In the genomic region with DNA sequence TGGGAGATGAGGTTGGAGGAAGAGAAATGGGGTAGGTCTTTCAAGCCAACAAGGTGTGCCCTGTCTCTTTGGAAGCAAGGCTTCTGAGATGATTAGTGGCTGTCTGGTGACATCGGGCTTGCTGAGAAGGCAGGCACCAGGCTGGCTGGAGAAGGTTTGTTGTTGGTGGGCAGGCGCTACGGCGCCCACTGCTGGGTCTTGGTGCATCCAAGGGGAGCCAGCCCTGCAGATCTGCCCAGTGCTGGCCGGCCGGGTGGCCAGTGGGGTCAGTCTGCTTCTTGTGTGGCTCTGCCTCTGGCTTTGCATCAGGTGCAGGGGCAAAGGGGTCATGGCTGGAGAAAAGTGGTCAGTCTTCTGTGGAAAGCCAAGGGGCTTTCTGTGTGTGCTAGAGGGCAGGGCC, we compare ENCODE assay signal across 17 cellular contexts.
DNase-seq lines count a peak whose midpoint lies in the region; ATAC-seq, FAIRE-seq and TF ChIP-seq lines count a peak whose summit lies in the region.
"Had no signal": no experiment of that assay in that cellular context is flagged by ENCODE, and none has a peak within 500 bp of the region (broad histone marks: within the 10 kb centered on the region; RNA-seq: fewer than 3 reads in every experiment).

No MANE protein-coding gene starts in this region.

- no peaks in the 10 kb centered on the region for H3K23me2 ChIP-seq in H1 (ENCODE audit: low read depth, low read length)

- TF ChIP-seq EP300 in SK-N-SH (IDR thresholded peaks at IDR 0.05; ENCODE audit: borderline replicate concordance in 1 of 2, low read depth in 1 of 2, low read length in 1 of 2) (no peak), H1 (IDR thresholded peaks at IDR 0.05; ENCODE audit: borderline replicate concordance in 1 of 2, low read depth in 2 of 2, low read length in 2 of 2) (no peak)

- no TSS peak for BruUV-seq in PC-9 (replicated peaks; lab: Mats Ljungman, UMichigan)

- no peak overlapping the region for H2BK15ac ChIP-seq in H1 (ENCODE audit: low read length)

- H3K79me2 ChIP-seq in SK-N-SH (ENCODE audit: insufficient read depth), result no peaks in the 10 kb centered on the region
- no peaks in the 10 kb centered on the region; a peak in 1 of 4 replicates for H3K79me2 ChIP-seq in H1 (ENCODE audit: control insufficient read depth in 1 of 2, insufficient read depth in 2 of 2, low read length in 2 of 2)
- H3K79me2 ChIP-seq in PC-9 (ENCODE audit: low read depth), result no peaks in the 10 kb centered on the region

- TF ChIP-seq CTCF in SK-N-SH (IDR thresholded peaks at IDR 0.05), result no peak
- peak; percentile 16 to 38 (median 31); a peak in 3 of 4 replicates for TF ChIP-seq CTCF in H1 (IDR thresholded peaks at IDR 0.05; ENCODE audit: control extremely low read depth in 1 of 3, insufficient read depth in 1 of 3, low read depth in 1 of 3, low read length in 3 of 3)
- no peak for TF ChIP-seq CTCF in nephron (IDR thresholded peaks at IDR 0.05; ENCODE audit: unreplicated experiment in 3 of 3)
- TF ChIP-seq CTCF in spleen (IDR thresholded peaks at IDR 0.05 in 8 of 11, conservative IDR thresholded peaks at IDR 0.05 in 3 of 11), result no peak
- no peak for TF ChIP-seq CTCF in PC-9 (conservative IDR thresholded peaks at IDR 0.05)
- TF ChIP-seq CTCF in foreskin fibroblast (IDR thresholded peaks at IDR 0.05; ENCODE audit: low read depth, low read length), result no peak

- H3K18ac ChIP-seq in H1 (ENCODE audit: extremely low read depth, low read length), result no peak overlapping the region

- 72% methylated on average over 2 of the region's 6 CpGs for WGBS in SK-N-SH (ENCODE audit: low lambda C conversion rate)
- 74% methylated on average over 6 of the region's 6 CpGs; no CpG with 5 or more reads in 1 of the 2 experiments for WGBS in H1 (ENCODE audit: extremely low coverage in 1 of 2, insufficient coverage in 1 of 2, insufficient read length in 1 of 2, insufficient replicate concordance in 2 of 2, low coverage in 1 of 2, low lambda C conversion rate in 2 of 2, missing lambda C conversion rate in 1 of 2), 2 experiments
- 70 to 93% (median 87%) methylated on average over 4 to 6 of the region's 6 CpGs for WGBS in spleen, 5 donors

- TF ChIP-seq POLR2A in H1 (IDR thresholded peaks at IDR 0.05; ENCODE audit: control extremely low read depth in 1 of 2, low read depth in 2 of 2, low read length in 2 of 2), result no peak
- no peak for TF ChIP-seq POLR2A in spleen (IDR thresholded peaks at IDR 0.05)

- no peaks in the 10 kb centered on the region for H3K27me3 ChIP-seq in SK-N-SH (ENCODE audit: insufficient read depth)
- H3K27me3 ChIP-seq in H1 (replicated peaks in 1 of 4; ENCODE audit: control insufficient read depth in 3 of 4, extremely low read depth in 1 of 4, insufficient read depth in 3 of 4, low read length in 3 of 4), result no peaks in the 10 kb centered on the region
- peaks cover 0 to 4% (median 0%) of the 10 kb centered on the region in 7 donors for H3K27me3 ChIP-seq in spleen (replicated peaks in 1 of 7)
- no peaks in the 10 kb centered on the region for H3K27me3 ChIP-seq in PC-9 (ENCODE audit: insufficient read depth, low read depth)
- no peaks in the 10 kb centered on the region for H3K27me3 ChIP-seq in effector memory CD4-positive, alpha-beta T cell (replicated peaks; ENCODE audit: control insufficient read depth, insufficient read depth, low read length, poor library complexity, severe bottlenecking)

- no peak overlapping the region for H3K4me3 ChIP-seq in SK-N-SH (ENCODE audit: low read depth in 2 of 2, low read length in 1 of 2)
- H3K4me3 ChIP-seq in H1 (ENCODE audit: extremely low read depth in 1 of 4, insufficient read depth in 2 of 4, low read depth in 3 of 4, low read length in 4 of 4), result no peak overlapping the region
- no peak overlapping the region for H3K4me3 ChIP-seq in spleen
- no peak overlapping the region for H3K4me3 ChIP-seq in PC-9
- H3K4me3 ChIP-seq in foreskin fibroblast (ENCODE audit: low read depth in 1 of 2, low read length in 2 of 2), result no peak overlapping the region
- no peak overlapping the region for H3K4me3 ChIP-seq in effector memory CD4-positive, alpha-beta T cell (ENCODE audit: insufficient read depth, low read depth, low read length, poor library complexity, severe bottlenecking)
- H3K4me3 ChIP-seq: K562 had no signal

- H3K4me1 Mint-ChIP-seq in nephron, result peaks cover 26% of the 10 kb centered on the region

- no peak overlapping the region for H3K9ac ChIP-seq in SK-N-SH
- no peak overlapping the region for H3K9ac ChIP-seq in H1 (replicated peaks in 1 of 4; ENCODE audit: extremely low read depth in 1 of 4, low read depth in 3 of 4, low read length in 3 of 4)

- no peak overlapping the region for H4K5ac ChIP-seq in H1 (ENCODE audit: insufficient read length, low read depth, low read length)

- H3F3A ChIP-seq in SK-N-SH (replicated peaks; ENCODE audit: insufficient read depth) (no peaks in the 10 kb centered on the region), PC-9 (ENCODE audit: insufficient read depth, low read depth) (no peaks in the 10 kb centered on the region)

- no peak overlapping the region for H3K56ac ChIP-seq in H1 (replicated peaks; ENCODE audit: insufficient read length, low read depth, low read length)

- peaks cover 4% of the 10 kb centered on the region for H3K36me3 Mint-ChIP-seq in nephron (ENCODE audit: low read depth)

- no peak overlapping the region; the same call in 1 of the 2 replicates for H2BK12ac ChIP-seq in H1 (ENCODE audit: low read depth, low read length)

- H3K4ac ChIP-seq in H1 (replicated peaks; ENCODE audit: insufficient read length, low read depth, low read length), result no peak overlapping the region

- H2BK120ac ChIP-seq in H1 (replicated peaks; ENCODE audit: low read depth, low read length), result no peak overlapping the region

- no peaks in the 10 kb centered on the region for H3K4me1 ChIP-seq in SK-N-SH (ENCODE audit: control insufficient read depth in 1 of 2, insufficient read depth in 2 of 2, low read depth in 1 of 2, low read length in 1 of 2)
- H3K4me1 ChIP-seq in H1 (replicated peaks in 1 of 4; ENCODE audit: control insufficient read depth in 3 of 4, insufficient read depth in 4 of 4, low read length in 3 of 4), result peaks cover 3 to 18% (median 7%) of the 10 kb centered on the region in 4 experiments
- no peaks in the 10 kb centered on the region for H3K4me1 ChIP-seq in spleen
- no peaks in the 10 kb centered on the region for H3K4me1 ChIP-seq in PC-9 (replicated peaks; ENCODE audit: insufficient read depth)
- H3K4me1 ChIP-seq in effector memory CD4-positive, alpha-beta T cell (ENCODE audit: control insufficient read depth, insufficient read depth, low read length, poor library complexity, severe bottlenecking), result no peaks in the 10 kb centered on the region

- H4K91ac ChIP-seq in H1 (replicated peaks; ENCODE audit: insufficient read length, low read length), result no peak overlapping the region

- H3K36me3 ChIP-seq in SK-N-SH (replicated peaks in 1 of 2; ENCODE audit: control insufficient read depth in 1 of 2, insufficient read depth in 2 of 2, low read length in 1 of 2) (no peaks in the 10 kb centered on the region), H1 (ENCODE audit: control insufficient read depth in 2 of 4, insufficient read depth in 4 of 4, low read length in 3 of 4) (peaks cover 16 to 79% (median 40%) of the 10 kb centered on the region in 4 experiments), spleen (no peaks in the 10 kb centered on the region), PC-9 (ENCODE audit: low read depth) (no peaks in the 10 kb centered on the region)
- H3K36me3 ChIP-seq in effector memory CD4-positive, alpha-beta T cell (ENCODE audit: control insufficient read depth, insufficient read depth, low read length), result no peaks in the 10 kb centered on the region

- H3K23ac ChIP-seq in H1 (ENCODE audit: insufficient read length), result no peak overlapping the region

- H2BK5ac ChIP-seq in H1 (ENCODE audit: low read depth, low read length), result no peak overlapping the region; the same call in 1 of the 2 replicates

- POLR2A ChIA-PET in SK-N-SH (lab: Yijun Ruan, JAX), result no interaction called here
- POLR2A ChIA-PET in H1 (lab: Charles Lee; ENCODE audit: partially characterized antibody), result interaction anchor here (1.0 to 6.6 kb wide), 14 partner anchors 9 to 206 kb away, joined by 3 to 41 read pairs (median 4); no protein-coding TSS in a partner anchor
- POLR2A ChIA-PET in PC-9 (lab: Charles Lee; ENCODE audit: unreplicated experiment), result no interaction called here

- no peak overlapping the region for H3K4me3 Mint-ChIP-seq in nephron

- no peak overlapping the region for H3K27ac ChIP-seq in SK-N-SH (ENCODE audit: low read depth in 2 of 2, low read length in 1 of 2)
- H3K27ac ChIP-seq in H1 (ENCODE audit: low read depth, low read length), result no peak overlapping the region
- no peak overlapping the region for H3K27ac ChIP-seq in spleen
- no peak overlapping the region for H3K27ac ChIP-seq in PC-9
- H3K27ac ChIP-seq in effector memory CD4-positive, alpha-beta T cell (ENCODE audit: insufficient read depth, low read length, poor library complexity, severe bottlenecking), result no peak overlapping the region

- H2AFZ ChIP-seq in SK-N-SH (ENCODE audit: low read depth), result no peak overlapping the region
- no peak overlapping the region for H2AFZ ChIP-seq in H1 (ENCODE audit: low read length)
- no peak overlapping the region for H2AFZ ChIP-seq in PC-9

- peak; percentile 44; the same call in 2 of the 3 replicates for ATAC-seq in SK-N-SH treated with all-trans-retinoic acid at 6 μM for 48 hours
- ATAC-seq: K562 had no signal

- intact Hi-C loops in spleen (cut with DNase I; ENCODE audit: low total_unique reads), result no loop called here
- intact Hi-C loops in PC-9 (cut with micrococcal nuclease; ENCODE audit: unreplicated experiment), result no loop called here

- H4K20me1 ChIP-seq in SK-N-SH (ENCODE audit: insufficient read depth) (no peaks in the 10 kb centered on the region), H1 (replicated peaks in 1 of 2; ENCODE audit: control insufficient read depth in 1 of 2, insufficient read depth in 2 of 2, low read length in 2 of 2) (peaks cover 2% of the 10 kb centered on the region in 2 experiments), PC-9 (ENCODE audit: insufficient read depth) (no peaks in the 10 kb centered on the region)

- TF ChIP-seq RAD21 in SK-N-SH (IDR thresholded peaks at IDR 0.05; ENCODE audit: low read length), result no peak
- TF ChIP-seq RAD21 in H1 (IDR thresholded peaks at IDR 0.05 in 1 of 2, conservative IDR thresholded peaks at IDR 0.05 in 1 of 2; ENCODE audit: low read depth in 2 of 2, low read length in 2 of 2), result peak; percentile 25 to 34

- H3K79me1 ChIP-seq in H1 (ENCODE audit: low read depth, low read length), result peaks cover 3% of the 10 kb centered on the region

- CTCF ChIA-PET in SK-N-SH (lab: Yijun Ruan, JAX) (interaction anchor here (2.0 kb wide), 1 partner anchor 73 kb away, joined by 5 read pairs; no protein-coding TSS in a partner anchor), H1 (lab: Charles Lee; ENCODE audit: partially characterized antibody) (interaction anchor here (0.6 to 1.0 kb wide), 3 partner anchors 14 to 213 kb away, joined by 3 to 4 read pairs (median 4); no protein-coding TSS in a partner anchor), PC-9 (lab: Charles Lee) (no interaction called here)

- no peak overlapping the region for H4K8ac ChIP-seq in H1 (ENCODE audit: extremely low read depth, insufficient read depth, low read length)

- H3K9me2 ChIP-seq in SK-N-SH (no peaks in the 10 kb centered on the region), PC-9 (ENCODE audit: insufficient read depth) (no peaks in the 10 kb centered on the region)

- H3K9me3 Mint-ChIP-seq in nephron, result peaks cover 4% of the 10 kb centered on the region

- H3K27me3 Mint-ChIP-seq in nephron (ENCODE audit: low read depth), result peaks cover 27% of the 10 kb centered on the region

- peak overlapping the region in 2 of 3 experiments; percentile 2 to 40 for H3K27ac Mint-ChIP-seq in nephron

- H2BK20ac ChIP-seq in H1 (ENCODE audit: low read length), result no peak overlapping the region

- H3K4me2 ChIP-seq in SK-N-SH (no peak overlapping the region), H1 (ENCODE audit: insufficient read depth in 1 of 2, low read depth in 2 of 2, low read length in 2 of 2) (no peak overlapping the region), PC-9 (no peak overlapping the region)

- DNase-seq in SK-N-SH, result no peak
- no peak for DNase-seq in H1 (ENCODE audit: low read depth in 1 of 2, low spot score in 2 of 2)
- peak; percentile 67 for DNase-seq in spleen
- DNase-seq in PC-9, result no peak
- DNase-seq in foreskin fibroblast, result no peak
- DNase-seq in effector memory CD4-positive, alpha-beta T cell, result no peak
- DNase-seq: 8988T, C1 segment of cervical spinal cord, NCI-H1048, NCI-H146, NCI-H2081 treated with DMSO at 0.1 percent for 48 hours, NCI-H524, RPMI8226 had no signal

- H3K9me3 ChIP-seq in SK-N-SH (no peaks in the 10 kb centered on the region), H1 (ENCODE audit: insufficient read depth in 2 of 2, low read depth in 1 of 2, low read length in 1 of 2) (no peaks in the 10 kb centered on the region), spleen (no peaks in the 10 kb centered on the region), PC-9 (ENCODE audit: insufficient read depth, low read depth) (no peaks in the 10 kb centered on the region)
- no peaks in the 10 kb centered on the region for H3K9me3 ChIP-seq in effector memory CD4-positive, alpha-beta T cell (ENCODE audit: control insufficient read depth, low read length)

- H3K14ac ChIP-seq in H1 (ENCODE audit: insufficient read length), result no peak overlapping the region

- FAIRE-seq in H1 (lab: Jason Lieb, UNC), result no peak
- FAIRE-seq: HTR-8/SVneo, K562 had no signal

- H2AK5ac ChIP-seq in H1 (ENCODE audit: low read depth, low read length), result no peak overlapping the region

Comparison
In these comparisons a context has a peak if more than half of its experiments do, and no peak if none do; other contexts are left out.
1. CTCF ChIP-seq: peak in H1 (3 of 3); none in SK-N-SH (single experiment), nephron (0 of 3), spleen (0 of 11), PC-9 (single experiment) and foreskin fibroblast (single experiment).